9 cellular contexts compared by ENCODE assay signal in genomic region chr11:109970516-109971183, GRCh38.
DNase-seq lines count a peak whose midpoint lies in the region; ATAC-seq lines count a peak whose summit lies in the region.
"Had no signal": no experiment of that assay in that cellular context is flagged by ENCODE, and none has a peak within 500 bp of the region (broad histone marks: within the 10 kb centered on the region; RNA-seq: fewer than 3 reads in every experiment).

No MANE protein-coding gene starts in this region.

- no peak overlapping the region for H3K4me3 Mint-ChIP-seq in T-helper 17 cell

- no peak overlapping the region for H3K27ac Mint-ChIP-seq in T-helper 17 cell

- peaks cover 16% of the 10 kb centered on the region for H3K27me3 Mint-ChIP-seq in T-helper 17 cell

- no peaks in the 10 kb centered on the region for H3K9me3 ChIP-seq in T-helper 17 cell (ENCODE audit: control insufficient read depth, low read length, poor library complexity, severe bottlenecking)

- no peaks in the 10 kb centered on the region for H3K36me3 Mint-ChIP-seq in T-helper 17 cell (ENCODE audit: low read depth)

- H3K4me1 Mint-ChIP-seq in T-helper 17 cell: no peaks in the 10 kb centered on the region

- peak; percentile 64 for DNase-seq in iris pigment epithelial cell (ENCODE audit: low read depth)
- no peak for DNase-seq in T-helper 17 cell
- no peak for DNase-seq in stimulated activated CD4-positive, alpha-beta T cell treated with anti-CD3 and anti-CD28 coated beads, Interleukin-12 subunit alpha, Interleukin-12 subunit beta, amount 100 ng/mL, for 4 hours
- no peak for DNase-seq in NK-92 (lab: John Stamatoyannopoulos, UW; ENCODE audit: unreplicated experiment)
- no peak for DNase-seq in amniotic stem cell (lab: John Stamatoyannopoulos, UW)
- DNase-seq: NCI-H510A treated with DMSO at 0.1 percent for 48 hours had no signal

- ATAC-seq in GM18858 (IDR thresholded peaks at IDR 0.05; ENCODE audit: unreplicated experiment): peak; percentile 63
- ATAC-seq in GM21529 (IDR thresholded peaks at IDR 0.05; ENCODE audit: unreplicated experiment): peak; percentile 70
- peak; percentile 60 for ATAC-seq in HG03442 (IDR thresholded peaks at IDR 0.05; ENCODE audit: unreplicated experiment)
- ATAC-seq in T-helper 17 cell: no peak
